14 cellular contexts compared by ENCODE assay signal in the genomic region with DNA sequence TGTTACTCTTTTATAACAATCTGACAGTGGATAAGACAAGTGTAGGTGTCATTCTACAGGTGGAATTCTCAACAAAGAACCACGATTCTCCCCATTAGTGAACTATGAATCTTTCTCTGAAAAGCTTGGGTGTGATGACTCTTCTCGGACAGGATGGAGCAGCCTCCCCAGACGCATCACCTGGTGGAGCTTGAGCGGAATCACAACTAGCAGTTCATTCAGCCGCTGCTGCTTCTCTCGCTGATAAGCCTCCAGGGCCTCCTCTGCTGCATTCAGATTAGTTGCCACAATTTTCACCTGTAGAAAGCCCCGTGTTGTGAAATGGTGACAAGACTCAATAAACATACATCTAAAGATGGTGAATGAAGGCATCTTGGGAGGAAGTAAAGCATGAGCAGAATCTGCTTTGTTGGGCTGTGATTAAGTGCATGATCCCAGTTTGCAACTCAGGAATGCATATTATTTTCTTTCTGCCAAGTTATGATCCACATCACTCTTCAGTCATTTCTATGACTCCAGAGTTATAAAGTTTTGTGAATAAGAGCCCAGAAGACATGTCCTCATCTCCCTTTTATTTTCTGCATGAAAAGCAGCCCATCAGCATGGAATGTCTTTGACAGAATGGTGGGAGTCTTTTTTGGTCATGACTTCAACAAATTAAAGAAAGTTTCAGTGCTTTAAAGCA.
DNase-seq lines count a peak whose midpoint lies in the region; ATAC-seq lines count a peak whose summit lies in the region.
"Had no signal": no experiment of that assay in that cellular context is flagged by ENCODE, and none has a peak within 500 bp of the region (broad histone marks: within the 10 kb centered on the region; RNA-seq: fewer than 3 reads in every experiment).

No MANE protein-coding gene starts in this region.

- H3F3A ChIP-seq in GM23248 (ENCODE audit: insufficient read depth), result peaks cover 4% of the 10 kb centered on the region

- no peaks in the 10 kb centered on the region for H3K9me3 ChIP-seq in GM23248 (ENCODE audit: low read depth)
- no peaks in the 10 kb centered on the region for H3K9me3 ChIP-seq in adipocyte (ENCODE audit: control insufficient read depth, low read length)

- peaks cover 10% of the 10 kb centered on the region for H3K4me1 ChIP-seq in GM23248 (ENCODE audit: insufficient read depth)
- peaks cover 9% of the 10 kb centered on the region for H3K4me1 ChIP-seq in adipocyte (ENCODE audit: control insufficient read depth, insufficient read depth, low read length)

- no peak overlapping the region for H3K9ac ChIP-seq in GM23248
- no peak overlapping the region for H3K9ac ChIP-seq in adipocyte (ENCODE audit: low read length)

- H3K27me3 ChIP-seq in GM23248 (replicated peaks; ENCODE audit: insufficient read depth) (no peaks in the 10 kb centered on the region), adipocyte (replicated peaks; ENCODE audit: control insufficient read depth, insufficient read depth, low read length) (no peaks in the 10 kb centered on the region)

- H3K9me2 ChIP-seq in GM23248 (ENCODE audit: insufficient read depth), result no peaks in the 10 kb centered on the region

- DNase-seq in GM23248 (peak; percentile 41), adipocyte (ENCODE audit: low read depth) (peak; percentile 27), iPS-NIHi7 (ENCODE audit: extremely low spot score) (peak; percentile 72), stromal cell of bone marrow (ENCODE audit: low read depth) (peak; percentile 36), anterior cingulate cortex (lab: John Stamatoyannopoulos, UW) (no peak), UCSD-AML1 (lab: John Stamatoyannopoulos, UW; ENCODE audit: unreplicated experiment) (no peak), RKO (ENCODE audit: low spot score) (no peak)
- DNase-seq: CD8-positive, alpha-beta T cell; DND-41; NCI-H1436 treated with DMSO at 0.1 percent for 48 hours; NCI-H2107; NCI-H774; SHP77 treated with DMSO at 0.1 percent for 48 hours had no signal

- no peak overlapping the region for H2AFZ ChIP-seq in GM23248

- H3K36me3 ChIP-seq in GM23248 (ENCODE audit: low read depth), result no peaks in the 10 kb centered on the region
- H3K36me3 ChIP-seq in adipocyte (ENCODE audit: control insufficient read depth, insufficient read depth, low read length, severe bottlenecking), result peaks cover 7% of the 10 kb centered on the region

- H4K20me1 ChIP-seq in GM23248 (ENCODE audit: insufficient read depth), result no peaks in the 10 kb centered on the region

- in situ Hi-C loops in GM23248 (cut with MboI), result no loop called here

- no peaks in the 10 kb centered on the region for H3K79me2 ChIP-seq in GM23248 (ENCODE audit: insufficient read depth)

- H3K27ac ChIP-seq in GM23248, result no peak overlapping the region

- 84 to 85% methylated on average over 7 of the region's 7 CpGs for WGBS in GM23248 (ENCODE audit: low coverage in 1 of 2, low lambda C conversion rate in 2 of 2, missing lambda C conversion rate in 2 of 2), 2 experiments

- H3K4me2 ChIP-seq in GM23248 (ENCODE audit: unreplicated experiment), result peak overlapping the region; percentile 1

- no peak for ATAC-seq in HG03432 (IDR thresholded peaks at IDR 0.05; ENCODE audit: unreplicated experiment)
- ATAC-seq: CD8-positive, alpha-beta T cell had no signal

- H3K4me3 ChIP-seq in GM23248 (no peak overlapping the region), adipocyte (ENCODE audit: low read length) (no peak overlapping the region)

Comparison
In these comparisons a context has a peak if more than half of its experiments do, and no peak if none do; other contexts are left out.
1. DNase-seq: peak in GM23248 (single experiment), adipocyte (single experiment), iPS-NIHi7 (single experiment) and stromal cell of bone marrow (single experiment); none in anterior cingulate cortex (0 of 58), UCSD-AML1 (single experiment) and RKO (single experiment).